ENCODE assay signal across 14 cellular contexts in the genomic region with DNA sequence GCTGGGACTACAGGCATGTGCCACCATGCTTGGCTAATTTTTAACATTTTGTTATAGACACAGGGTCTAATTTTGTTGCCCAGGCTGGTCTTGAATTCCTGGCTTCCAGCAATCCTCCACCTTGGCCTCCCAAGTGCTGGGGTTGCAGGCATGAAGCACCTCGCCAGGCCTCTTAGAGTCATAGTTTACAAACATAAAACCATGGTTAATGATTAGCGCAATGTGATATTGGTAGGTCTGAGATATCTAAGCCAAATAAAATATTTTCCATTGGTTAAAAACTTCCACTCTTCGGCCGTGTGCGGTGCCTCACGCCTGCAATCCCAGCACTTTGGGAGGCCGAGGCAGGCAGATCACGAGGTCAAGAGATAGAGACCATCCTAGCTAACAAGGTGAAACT.
"Had no signal": no experiment of that assay in that cellular context is flagged by ENCODE, and none has a peak within 500 bp of the region (broad histone marks: within the 10 kb centered on the region; RNA-seq: fewer than 3 reads in every experiment).

No MANE protein-coding gene starts in this region.

- H3K27ac ChIP-seq: dorsolateral prefrontal cortex, left ventricle myocardium inferior, neural progenitor cell, ovary, skin epidermis, tibial nerve had no signal

- DNase-seq: activated CD4-positive, alpha-beta T cell treated with anti-CD3 and anti-CD28 coated beads, Interleukin-2, amount 50 U/mL, for 4 hours; activated effector memory CD4-positive, alpha-beta T cell treated with Interleukin-2 at 50 U/mL for 16 hours; activated T-cell treated with anti-CD3 and anti-CD28 coated beads, Interleukin-2, amount 50 U/mL, for 1 hour; dorsolateral prefrontal cortex; glutamatergic neuron; immature natural killer cell; left ventricle myocardium inferior; ovary; retina had no signal

- H2AFZ ChIP-seq: neural progenitor cell had no signal

- H3K27me3 ChIP-seq: dorsolateral prefrontal cortex, neural progenitor cell, ovary, tibial nerve had no signal

- ATAC-seq: activated CD4-positive, CD25-positive, alpha-beta regulatory T cell treated with anti-CD3 and anti-CD28 coated beads, Interleukin-2, amount 50 U/mL, for 24 hours; activated naive CD4-positive, alpha-beta T cell treated with anti-CD3 and anti-CD28 coated beads, Interleukin-2, amount 50 U/mL, for 72 hours had no signal

- H3K9ac ChIP-seq: neural progenitor cell had no signal

- H3K4me2 ChIP-seq: neural progenitor cell had no signal

- H3K9me3 ChIP-seq: left ventricle myocardium inferior, ovary, tibial nerve had no signal

- H3K36me3 ChIP-seq: neural progenitor cell, ovary had no signal

- H3K4me1 ChIP-seq: neural progenitor cell had no signal

- H3K4me3 ChIP-seq: dorsolateral prefrontal cortex, left ventricle myocardium inferior, neural progenitor cell, ovary, skin epidermis, tibial nerve had no signal
